10 cellular contexts compared by ENCODE assay signal in the genomic region with DNA sequence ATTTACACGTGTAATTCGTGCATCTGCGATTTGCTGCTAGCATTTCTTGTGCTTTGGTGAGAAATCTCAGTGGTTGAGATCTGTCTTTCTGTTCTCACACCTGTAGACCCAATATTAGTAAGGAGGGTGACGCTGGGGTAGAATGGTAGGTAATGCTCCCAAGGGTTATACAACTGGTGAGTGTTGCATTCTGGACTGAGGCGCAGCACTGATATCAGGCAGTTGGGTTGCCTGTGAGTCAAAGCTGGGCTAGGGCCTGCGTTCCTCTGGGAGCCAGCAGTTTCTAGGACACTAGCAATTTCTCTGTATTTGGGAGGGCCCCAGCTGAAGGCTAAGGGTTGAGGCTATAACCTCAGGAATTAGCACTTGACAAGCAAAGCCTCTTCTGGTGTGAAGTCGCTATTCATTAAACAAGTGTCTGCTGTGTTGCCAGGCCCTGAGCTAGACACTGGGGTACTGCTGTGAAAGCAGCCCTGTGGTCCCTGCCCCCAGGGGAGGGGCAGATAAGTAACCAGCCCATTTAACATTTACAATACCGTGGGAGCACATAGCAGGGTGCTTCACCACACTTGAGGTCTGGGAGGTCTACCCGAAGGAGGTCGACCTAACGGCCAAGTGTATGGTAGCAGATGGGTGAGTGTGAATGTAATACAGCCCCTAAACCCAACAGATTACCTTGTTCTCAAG.
DNase-seq lines count a peak whose midpoint lies in the region; ATAC-seq and TF ChIP-seq lines count a peak whose summit lies in the region.
"Had no signal": no experiment of that assay in that cellular context is flagged by ENCODE, and none has a peak within 500 bp of the region (broad histone marks: within the 10 kb centered on the region; RNA-seq: fewer than 3 reads in every experiment).

No MANE protein-coding gene starts in this region.

- H3K4me2 ChIP-seq in OCI-LY1 (ENCODE audit: low read length), result 0 out of 2 replicates have a peak overlapping the region, but pooled peaks have one; percentile 7

- H3K27ac ChIP-seq in OCI-LY1 (ENCODE audit: low read depth, low read length, poor library complexity, severe bottlenecking), result no peak overlapping the region
- H3K27ac ChIP-seq: parathyroid adenoma had no signal

- H3K27me3 ChIP-seq in OCI-LY1 (ENCODE audit: insufficient read depth, low read length), result no peaks in the 10 kb centered on the region

- no peaks in the 10 kb centered on the region; the same call in 1 of the 2 replicates for H4K20me1 ChIP-seq in OCI-LY1 (ENCODE audit: insufficient read depth, low read length)

- CTCF ChIA-PET in GM10248 (lab: Yijun Ruan, JAX), result interaction anchor here (1.4 to 2.8 kb wide), 4 partner anchors 9 to 17 kb away, joined by 3 to 6 read pairs (median 5); no protein-coding TSS in a partner anchor

- TF ChIP-seq CTCF in GM10248 (IDR thresholded peaks at IDR 0.05; ENCODE audit: control extremely low read depth, extremely low read depth, low read depth, missing control alignments) (no peak), OCI-LY1 (IDR thresholded peaks at IDR 0.05; ENCODE audit: low read length) (no peak)

- peak; percentile 55 for ATAC-seq in GM21723 (IDR thresholded peaks at IDR 0.05; ENCODE audit: unreplicated experiment)

- peaks cover 19% of the 10 kb centered on the region; the same call in 1 of the 2 replicates for H3K36me3 ChIP-seq in OCI-LY1 (ENCODE audit: insufficient read depth, low read length)

- no peak overlapping the region for H3K9ac ChIP-seq in OCI-LY1 (ENCODE audit: low read length)
- H3K9ac ChIP-seq: parathyroid adenoma had no signal

- POLR2A ChIA-PET in GM10248 (lab: Yijun Ruan, JAX), result no interaction called here

- peaks cover 99% of the 10 kb centered on the region for H3K79me2 ChIP-seq in OCI-LY1 (ENCODE audit: insufficient read depth, low read length)

- H3K9me2 ChIP-seq in OCI-LY1 (ENCODE audit: low read depth, low read length), result no peaks in the 10 kb centered on the region

- no peak overlapping the region for H3K4me3 ChIP-seq in OCI-LY1 (ENCODE audit: low read depth, low read length, poor library complexity, severe bottlenecking)

- no peak overlapping the region for H2AFZ ChIP-seq in OCI-LY1 (ENCODE audit: low read length)
- H2AFZ ChIP-seq: parathyroid adenoma had no signal

- H3K4me1 ChIP-seq in OCI-LY1 (ENCODE audit: insufficient read depth, low read length, severe bottlenecking), result peaks cover 32% of the 10 kb centered on the region

- no peaks in the 10 kb centered on the region for H3K9me3 ChIP-seq in OCI-LY1 (ENCODE audit: low read length)

- peak; percentile 53 for DNase-seq in GM10248 (ENCODE audit: extremely low spot score)
- peak; percentile 22 for DNase-seq in iPS-NIHi7 (ENCODE audit: extremely low spot score)
- no peak for DNase-seq in NAMALWA (ENCODE audit: low spot score)
- no peak for DNase-seq in NCI-H2029 treated with DMSO at 0.1 percent for 48 hours (lab: John Stamatoyannopoulos, UW)
- DNase-seq in NCI-H226, result no peak
- no peak for DNase-seq in COLO668 (lab: John Stamatoyannopoulos, UW; ENCODE audit: unreplicated experiment)
- DNase-seq: NCI-H510A treated with DMSO at 0.1 percent for 48 hours had no signal

- H3F3A ChIP-seq in OCI-LY1 (ENCODE audit: insufficient read depth, low read length), result no peaks in the 10 kb centered on the region

Comparison
In these comparisons a context has a peak if more than half of its experiments do, and no peak if none do; other contexts are left out.
1. DNase-seq: peak in GM10248 (single experiment) and iPS-NIHi7 (single experiment); none in NAMALWA (single experiment), NCI-H2029 treated with DMSO at 0.1 percent for 48 hours (single experiment), NCI-H226 (single experiment) and COLO668 (single experiment).